ENCODE assay signal across 1 cellular context in the genomic region with DNA sequence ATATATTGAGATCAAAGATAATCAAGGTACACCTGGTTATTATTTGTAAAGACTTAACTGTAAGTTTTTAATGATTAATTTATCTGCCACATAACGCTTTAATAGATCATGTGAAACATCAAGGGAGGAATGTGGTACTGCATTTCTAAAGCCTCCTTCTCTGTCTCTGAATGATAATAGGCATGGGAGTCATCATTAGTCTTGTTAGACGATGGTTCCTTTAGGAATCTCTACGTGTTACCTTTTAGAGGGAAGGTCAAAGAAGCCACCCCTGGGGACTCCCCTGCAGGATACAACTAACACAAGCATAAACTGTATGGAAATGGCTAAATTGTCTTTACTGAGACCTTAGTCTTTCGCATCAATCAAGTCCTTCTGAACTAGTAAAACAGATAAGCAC.
A peak's percentile ranks its signal among the peaks of the same experiment; 100 is the strongest.
TF ChIP-seq lines count a peak whose summit lies in the region.

No MANE protein-coding gene starts in this region.

TF ChIP-seq in GM23338, 12 proteins besides CTCF, POLR2A, EP300 and RAD21 (continued from another document):
- TF ChIP-seq, protein P1, sequence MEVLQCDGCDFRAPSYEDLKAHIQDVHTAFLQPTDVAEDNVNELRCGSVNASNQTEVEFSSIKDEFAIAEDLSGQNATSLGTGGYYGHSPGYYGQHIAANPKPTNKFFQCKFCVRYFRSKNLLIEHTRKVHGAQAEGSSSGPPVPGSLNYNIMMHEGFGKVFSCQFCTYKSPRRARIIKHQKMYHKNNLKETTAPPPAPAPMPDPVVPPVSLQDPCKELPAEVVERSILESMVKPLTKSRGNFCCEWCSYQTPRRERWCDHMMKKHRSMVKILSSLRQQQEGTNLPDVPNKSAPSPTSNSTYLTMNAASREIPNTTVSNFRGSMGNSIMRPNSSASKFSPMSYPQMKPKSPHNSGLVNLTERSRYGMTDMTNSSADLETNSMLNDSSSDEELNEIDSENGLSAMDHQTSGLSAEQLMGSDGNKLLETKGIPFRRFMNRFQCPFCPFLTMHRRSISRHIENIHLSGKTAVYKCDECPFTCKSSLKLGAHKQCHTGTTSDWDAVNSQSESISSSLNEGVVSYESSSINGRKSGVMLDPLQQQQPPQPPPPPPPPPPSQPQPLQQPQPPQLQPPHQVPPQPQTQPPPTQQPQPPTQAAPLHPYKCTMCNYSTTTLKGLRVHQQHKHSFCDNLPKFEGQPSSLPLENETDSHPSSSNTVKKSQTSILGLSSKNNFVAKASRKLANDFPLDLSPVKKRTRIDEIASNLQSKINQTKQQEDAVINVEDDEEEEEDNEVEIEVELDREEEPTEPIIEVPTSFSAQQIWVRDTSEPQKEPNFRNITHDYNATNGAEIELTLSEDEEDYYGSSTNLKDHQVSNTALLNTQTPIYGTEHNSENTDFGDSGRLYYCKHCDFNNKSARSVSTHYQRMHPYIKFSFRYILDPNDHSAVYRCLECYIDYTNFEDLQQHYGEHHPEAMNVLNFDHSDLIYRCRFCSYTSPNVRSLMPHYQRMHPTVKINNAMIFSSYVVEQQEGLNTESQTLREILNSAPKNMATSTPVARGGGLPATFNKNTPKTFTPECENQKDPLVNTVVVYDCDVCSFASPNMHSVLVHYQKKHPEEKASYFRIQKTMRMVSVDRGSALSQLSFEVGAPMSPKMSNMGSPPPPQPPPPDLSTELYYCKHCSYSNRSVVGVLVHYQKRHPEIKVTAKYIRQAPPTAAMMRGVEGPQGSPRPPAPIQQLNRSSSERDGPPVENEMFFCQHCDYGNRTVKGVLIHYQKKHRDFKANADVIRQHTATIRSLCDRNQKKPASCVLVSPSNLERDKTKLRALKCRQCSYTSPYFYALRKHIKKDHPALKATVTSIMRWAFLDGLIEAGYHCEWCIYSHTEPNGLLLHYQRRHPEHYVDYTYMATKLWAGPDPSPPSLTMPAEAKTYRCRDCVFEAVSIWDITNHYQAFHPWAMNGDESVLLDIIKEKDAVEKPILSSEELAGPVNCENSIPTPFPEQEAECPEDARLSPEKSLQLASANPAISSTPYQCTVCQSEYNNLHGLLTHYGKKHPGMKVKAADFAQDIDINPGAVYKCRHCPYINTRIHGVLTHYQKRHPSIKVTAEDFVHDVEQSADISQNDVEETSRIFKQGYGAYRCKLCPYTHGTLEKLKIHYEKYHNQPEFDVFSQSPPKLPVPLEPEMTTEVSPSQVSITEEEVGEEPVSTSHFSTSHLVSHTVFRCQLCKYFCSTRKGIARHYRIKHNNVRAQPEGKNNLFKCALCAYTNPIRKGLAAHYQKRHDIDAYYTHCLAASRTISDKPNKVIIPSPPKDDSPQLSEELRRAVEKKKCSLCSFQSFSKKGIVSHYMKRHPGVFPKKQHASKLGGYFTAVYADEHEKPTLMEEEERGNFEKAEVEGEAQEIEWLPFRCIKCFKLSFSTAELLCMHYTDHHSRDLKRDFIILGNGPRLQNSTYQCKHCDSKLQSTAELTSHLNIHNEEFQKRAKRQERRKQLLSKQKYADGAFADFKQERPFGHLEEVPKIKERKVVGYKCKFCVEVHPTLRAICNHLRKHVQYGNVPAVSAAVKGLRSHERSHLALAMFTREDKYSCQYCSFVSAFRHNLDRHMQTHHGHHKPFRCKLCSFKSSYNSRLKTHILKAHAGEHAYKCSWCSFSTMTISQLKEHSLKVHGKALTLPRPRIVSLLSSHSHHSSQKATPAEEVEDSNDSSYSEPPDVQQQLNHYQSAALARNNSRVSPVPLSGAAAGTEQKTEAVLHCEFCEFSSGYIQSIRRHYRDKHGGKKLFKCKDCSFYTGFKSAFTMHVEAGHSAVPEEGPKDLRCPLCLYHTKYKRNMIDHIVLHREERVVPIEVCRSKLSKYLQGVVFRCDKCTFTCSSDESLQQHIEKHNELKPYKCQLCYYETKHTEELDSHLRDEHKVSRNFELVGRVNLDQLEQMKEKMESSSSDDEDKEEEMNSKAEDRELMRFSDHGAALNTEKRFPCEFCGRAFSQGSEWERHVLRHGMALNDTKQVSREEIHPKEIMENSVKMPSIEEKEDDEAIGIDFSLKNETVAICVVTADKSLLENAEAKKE (CRISPR knock-in tag; IDR thresholded peaks at IDR 0.05) = no peak
- TF ChIP-seq ZNF331 (CRISPR knock-in tag; IDR thresholded peaks at IDR 0.05; ENCODE audit: low read depth) = no peak
- TF ChIP-seq JUNB (IDR thresholded peaks at IDR 0.05; ENCODE audit: unreplicated experiment) = no peak
- no peak for TF ChIP-seq EZH2phosphoT487 (IDR thresholded peaks at IDR 0.05; ENCODE audit: unreplicated experiment)
- TF ChIP-seq CREB1 (CRISPR knock-in tag; IDR thresholded peaks at IDR 0.05; ENCODE audit: low read depth) = peak; percentile 54; the same call in 1 of the 2 replicates
